8 cellular contexts compared by ENCODE assay signal in the genomic region with DNA sequence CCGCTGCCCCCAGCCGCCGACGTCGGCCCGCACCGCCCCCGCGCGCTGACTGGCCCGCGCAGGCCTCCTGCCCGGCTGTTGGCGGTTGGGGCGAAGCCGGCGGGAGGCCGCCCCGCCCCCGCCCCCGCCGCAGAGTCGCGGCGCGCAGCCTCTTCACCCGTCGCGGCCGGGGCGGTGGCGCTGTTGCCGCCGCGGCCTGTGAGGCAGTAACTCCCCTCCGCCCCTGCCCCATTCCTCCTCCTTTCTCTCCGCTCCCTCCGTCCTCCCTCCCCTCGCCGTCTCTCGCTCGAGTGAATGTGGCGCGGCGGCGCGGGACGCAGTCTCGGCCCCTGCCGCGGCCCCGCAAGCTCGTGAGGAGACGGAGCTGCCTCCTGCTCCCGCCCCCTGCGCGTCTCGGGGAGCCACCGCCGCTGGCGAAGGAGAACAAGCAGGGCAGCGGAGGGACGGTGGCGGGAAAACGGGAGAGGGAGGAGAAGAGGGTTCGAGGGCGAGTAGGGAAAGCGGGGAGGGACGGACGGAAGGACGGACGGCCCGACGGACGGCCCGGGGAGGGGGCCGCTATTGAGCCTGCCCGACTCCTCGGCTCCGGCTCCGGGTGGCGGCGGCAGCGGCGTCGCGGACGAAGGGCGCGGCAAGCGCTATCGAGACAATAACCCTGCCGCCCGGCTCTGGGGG. TPM values are rescaled to one million over a fixed set of nuclear protein-coding genes. Genes with fewer than 3 reads are reported as not detected.
DNase-seq lines count a peak whose midpoint lies in the region; ATAC-seq and TF ChIP-seq lines count a peak whose summit lies in the region.

No MANE protein-coding gene starts in this region.

- H3K4me2 ChIP-seq in KMS-11 (0 out of 2 replicates have a peak overlapping the region, but pooled peaks have one; percentile 87), neural progenitor cell (peak overlapping the region; percentile 92)

- H3K4me1 ChIP-seq in KMS-11 (ENCODE audit: low read depth, poor library complexity, severe bottlenecking) (peaks cover 37% of the 10 kb centered on the region), neural progenitor cell (peaks cover 47% of the 10 kb centered on the region), stomach smooth muscle (ENCODE audit: control insufficient read depth, insufficient read depth, low read length) (no peaks in the 10 kb centered on the region)

- H2AFZ ChIP-seq in KMS-11 (ENCODE audit: low read depth) = peak overlapping the region; percentile 77
- peak overlapping the region; percentile 91 for H2AFZ ChIP-seq in neural progenitor cell (replicated peaks)

- peaks cover 46% of the 10 kb centered on the region for H3K79me2 ChIP-seq in KMS-11 (ENCODE audit: insufficient read depth, low read depth)
- peaks cover 57% of the 10 kb centered on the region for H3K79me2 ChIP-seq in neural progenitor cell (ENCODE audit: low read depth)

- H3K9ac ChIP-seq in KMS-11 (peak overlapping the region; percentile 93), neural progenitor cell (peak overlapping the region; percentile 92), stomach smooth muscle (ENCODE audit: low read length in 2 of 2) (peak overlapping the region; percentile 77 to 83)

- H3F3A ChIP-seq in neural progenitor cell (ENCODE audit: low read depth) = peaks cover 60% of the 10 kb centered on the region

- H3K4me3 Mint-ChIP-seq in neural progenitor cell = peak overlapping the region; percentile 93

- H3K27me3 ChIP-seq in KMS-11 (ENCODE audit: insufficient read depth, low read depth) (no peaks in the 10 kb centered on the region), neural progenitor cell (peaks cover 10% of the 10 kb centered on the region), stomach smooth muscle (ENCODE audit: control insufficient read depth in 1 of 2, insufficient read depth in 2 of 2, low read length in 2 of 2) (no peaks in the 10 kb centered on the region)

- peaks cover 26% of the 10 kb centered on the region for H3K4me1 Mint-ChIP-seq in neural progenitor cell

- DNase-seq in ELR (ENCODE audit: low read depth) = peak; percentile 89
- DNase-seq in RKO (ENCODE audit: low spot score) = peak; percentile 87
- peak; percentile 72 for DNase-seq in activated gamma-delta T cell (lab: John Stamatoyannopoulos, UW)
- peak; percentile 89 for DNase-seq in fibroblast of villous mesenchyme (ENCODE audit: low read depth)
- peak; percentile 98 for DNase-seq in neural progenitor cell (ENCODE audit: low spot score)

- peak overlapping the region; percentile 48 for H3K4me3 ChIP-seq in KMS-11 (IDR thresholded peaks at IDR 0.05; ENCODE audit: insufficient read depth, low read depth, low read length)
- H3K4me3 ChIP-seq in fibroblast of villous mesenchyme (ENCODE audit: low read depth, low read length) = peak overlapping the region; percentile 88
- peak overlapping the region; percentile 84 for H3K4me3 ChIP-seq in neural progenitor cell
- H3K4me3 ChIP-seq in stomach smooth muscle (ENCODE audit: low read length in 2 of 2) = peak overlapping the region; percentile 85 to 97

- H4K20me1 ChIP-seq in KMS-11 (ENCODE audit: insufficient read depth) (no peaks in the 10 kb centered on the region), neural progenitor cell (ENCODE audit: low read depth) (peaks cover 31% of the 10 kb centered on the region)

- TF ChIP-seq CTCF in KMS-11 (conservative IDR thresholded peaks at IDR 0.05; ENCODE audit: low read depth, low read length) (peak; percentile 28; the same call in 1 of the 2 replicates), fibroblast of villous mesenchyme (IDR thresholded peaks at IDR 0.05; ENCODE audit: insufficient read depth, low read depth, low read length) (peak; percentile 9), neural progenitor cell (IDR thresholded peaks at IDR 0.05) (peak; percentile 50)

- H3K36me3 Mint-ChIP-seq in neural progenitor cell = peaks cover 7% of the 10 kb centered on the region

- ATAC-seq in GM21737 (IDR thresholded peaks at IDR 0.05; ENCODE audit: unreplicated experiment) = peak; percentile 66

- peak overlapping the region; percentile 78 for H3K27ac Mint-ChIP-seq in neural progenitor cell

- peaks cover 2% of the 10 kb centered on the region for H3K9me3 Mint-ChIP-seq in neural progenitor cell

- H3K36me3 ChIP-seq in KMS-11 (ENCODE audit: insufficient read depth) = no peaks in the 10 kb centered on the region
- no peaks in the 10 kb centered on the region for H3K36me3 ChIP-seq in neural progenitor cell
- H3K36me3 ChIP-seq in stomach smooth muscle (ENCODE audit: control insufficient read depth in 2 of 2, insufficient read depth in 2 of 2, low read length in 2 of 2) = no peaks in the 10 kb centered on the region

- peaks cover 3% of the 10 kb centered on the region for H3K27me3 Mint-ChIP-seq in neural progenitor cell (ENCODE audit: insufficient read depth, low read depth)

- H3K27ac ChIP-seq in KMS-11 (peak overlapping the region; percentile 96), neural progenitor cell (peak overlapping the region; percentile 99), stomach smooth muscle (ENCODE audit: low read length) (peak overlapping the region; percentile 91)

- no peaks in the 10 kb centered on the region for H3K9me3 ChIP-seq in neural progenitor cell (ENCODE audit: low read depth)
- H3K9me3 ChIP-seq in stomach smooth muscle (ENCODE audit: control insufficient read depth in 2 of 2, low read length in 2 of 2) = no peaks in the 10 kb centered on the region

RNA-seq across cellular contexts. Expression of a gene that starts 0.6 kb away (rescaled TPM):
- total RNA-seq in fibroblast of villous mesenchyme (132 and 233 TPM in 2 replicates), neural progenitor cell (ENCODE audit: low replicate concordance) (46.5 and 77.6 TPM in 2 replicates)

Comparison
In these comparisons a context has a peak if more than half of its experiments do, and no peak if none do; other contexts are left out.
1. Peak in every context shown above with its lines: DNase-seq, ATAC-seq, H3K4me3 ChIP-seq and H3K27ac ChIP-seq.